Comparison of ENCODE assay signal across 8 cellular contexts in genomic region chr3:5197470-5198312, GRCh38. TPM values are rescaled to one million over a fixed set of nuclear protein-coding genes. Genes with fewer than 3 reads are reported as not detected.
DNase-seq lines count a peak whose midpoint lies in the region; ATAC-seq, FAIRE-seq and TF ChIP-seq lines count a peak whose summit lies in the region.

No MANE protein-coding gene starts in this region.

- BruUV-seq in A673 (replicated peaks; lab: Mats Ljungman, UMichigan) = no TSS peak

- DNase-seq in A673 (ENCODE audit: low spot score) (no peak), SKM-1 (lab: John Stamatoyannopoulos, UW; ENCODE audit: unreplicated experiment) (peak; percentile 55), epithelial cell of prostate (ENCODE audit: low read depth, low spot score) (no peak), D721Med (ENCODE audit: insufficient read length, low spot score) (no peak), NCI-H1694 treated with DMSO at 0.1 percent for 48 hours (lab: John Stamatoyannopoulos, UW) (no peak)
- peak; percentile 53 for DNase-seq in stimulated activated CD8-positive, alpha-beta memory T cell treated with anti-CD3 and anti-CD28 coated beads, Interleukin-4, amount 100 ng/mL, for 48 hours

- ATAC-seq in GM18907 (IDR thresholded peaks at IDR 0.05; ENCODE audit: unreplicated experiment) = peak; percentile 80
- ATAC-seq in HG03066 (IDR thresholded peaks at IDR 0.05; ENCODE audit: low read depth, unreplicated experiment) = peak; percentile 69

- CTCF ChIA-PET in A673 (lab: Charles Lee) = no interaction called here

- intact Hi-C loops in A673 (cut with micrococcal nuclease; ENCODE audit: unreplicated experiment) = no loop called here

- H3K36me3 ChIP-seq in A673 (ENCODE audit: insufficient read depth, low read length, poor library complexity, severe bottlenecking) = peaks cover 35% of the 10 kb centered on the region

- no peaks in the 10 kb centered on the region for H3K9me3 ChIP-seq in A673 (ENCODE audit: low read depth, low read length, poor library complexity, severe bottlenecking)

- no peaks in the 10 kb centered on the region for H3K27me3 ChIP-seq in A673 (replicated peaks; ENCODE audit: insufficient read depth, low read depth, low read length, poor library complexity)

- peaks cover 69% of the 10 kb centered on the region for H3K4me1 ChIP-seq in A673 (ENCODE audit: insufficient read depth, low read length, poor library complexity, severe bottlenecking)

- POLR2A ChIA-PET in A673 (lab: Charles Lee; ENCODE audit: low non-redundant PET) = no interaction called here

- FAIRE-seq in D721Med (lab: Jason Lieb, UNC) = no peak

- H3K27ac ChIP-seq in A673 (ENCODE audit: low read depth, low read length, poor library complexity, severe bottlenecking) (peak overlapping the region; percentile 80), epithelial cell of prostate (peak overlapping the region; percentile 99)

- no peak overlapping the region for H3K4me3 ChIP-seq in A673 (ENCODE audit: low read depth, low read length, poor library complexity, severe bottlenecking)

- TF ChIP-seq CTCF in A673 (conservative IDR thresholded peaks at IDR 0.05; ENCODE audit: low read depth, low read length) (no peak), D721Med (IDR thresholded peaks at IDR 0.05; ENCODE audit: insufficient read depth, missing control alignments) (no peak)

RNA-seq across cellular contexts. Expression of gene EDEM1, which starts 10.2 kb away (rescaled TPM):
- total RNA-seq in A673 (2021) = 31.4 and 32.1 TPM in 2 replicates

Comparison
In these comparisons a context has a peak if more than half of its experiments do, and no peak if none do; other contexts are left out.
1. DNase-seq: peak in SKM-1 (single experiment) and stimulated activated CD8-positive, alpha-beta memory T cell treated with anti-CD3 and anti-CD28 coated beads, Interleukin-4, amount 100 ng/mL, for 48 hours (single experiment); none in A673 (single experiment), epithelial cell of prostate (single experiment), D721Med (single experiment) and NCI-H1694 treated with DMSO at 0.1 percent for 48 hours (single experiment).